Comparison of ENCODE assay signal across 9 cellular contexts in the genomic region with DNA sequence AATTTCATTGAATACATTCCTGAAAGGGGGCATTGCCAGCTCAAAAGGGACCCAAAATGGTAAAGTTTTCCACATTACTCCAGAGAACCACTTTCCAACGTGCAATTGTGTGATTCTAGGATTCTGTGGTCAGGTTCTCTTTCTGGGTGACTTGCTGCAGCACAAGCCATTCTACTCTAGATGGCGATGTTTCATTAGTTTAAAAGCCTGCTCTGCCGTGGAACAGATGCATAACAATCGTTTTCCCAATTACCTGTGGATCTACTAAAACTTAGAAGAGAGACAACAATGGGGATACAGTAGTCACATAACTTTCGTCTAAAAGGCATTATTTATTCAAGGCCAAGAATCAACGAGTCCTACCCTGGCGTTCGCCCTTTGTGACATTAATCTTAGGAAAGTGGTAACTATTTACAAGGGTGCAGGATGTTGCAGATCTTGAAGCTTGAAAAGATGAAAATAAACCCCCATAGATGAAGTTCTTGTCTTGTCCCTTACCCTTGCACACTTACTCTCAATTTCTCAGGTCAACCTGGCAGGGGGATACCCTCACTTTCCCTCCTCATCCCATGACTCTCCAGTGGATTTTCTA.
A peak's percentile ranks its signal among the peaks of the same experiment; 100 is the strongest.
DNase-seq lines count a peak whose midpoint lies in the region; ATAC-seq and TF ChIP-seq lines count a peak whose summit lies in the region.
"Had no signal": no experiment of that assay in that cellular context is flagged by ENCODE, and none has a peak within 500 bp of the region (broad histone marks: within the 10 kb centered on the region; RNA-seq: fewer than 3 reads in every experiment).

No MANE protein-coding gene starts in this region.

- peak; percentile 23 to 72 (median 51) for TF ChIP-seq CTCF in esophagus squamous epithelium (IDR thresholded peaks at IDR 0.05)
- TF ChIP-seq CTCF in lower leg skin (IDR thresholded peaks at IDR 0.05): no peak

- TF ChIP-seq POLR2A in esophagus squamous epithelium (IDR thresholded peaks at IDR 0.05) (no peak), lower leg skin (IDR thresholded peaks at IDR 0.05) (no peak)

- peaks cover 18 to 66% (median 47%) of the 10 kb centered on the region in 5 donors for H3K27me3 Mint-ChIP-seq in naive thymus-derived CD4-positive, alpha-beta T cell

- no peak overlapping the region for H3K27ac ChIP-seq in Karpas-422 (ENCODE audit: low read length)
- no peak overlapping the region for H3K27ac ChIP-seq in esophagus squamous epithelium
- H3K27ac ChIP-seq in naive thymus-derived CD4-positive, alpha-beta T cell (ENCODE audit: low read depth, low read length): no peak overlapping the region

- no peaks in the 10 kb centered on the region for H3K4me1 Mint-ChIP-seq in naive thymus-derived CD4-positive, alpha-beta T cell
- H3K4me1 Mint-ChIP-seq: T-cell had no signal

- H3K9me3 Mint-ChIP-seq in naive thymus-derived CD4-positive, alpha-beta T cell: no peaks in the 10 kb centered on the region
- H3K9me3 Mint-ChIP-seq: T-cell had no signal

- H3K4me3 ChIP-seq in Karpas-422 (ENCODE audit: low read length) (no peak overlapping the region), esophagus squamous epithelium (no peak overlapping the region), lower leg skin (ENCODE audit: low read depth, poor library complexity, severe bottlenecking) (no peak overlapping the region)
- H3K4me3 ChIP-seq in naive thymus-derived CD4-positive, alpha-beta T cell (ENCODE audit: low read length): no peak overlapping the region

- no peaks in the 10 kb centered on the region for H3K36me3 ChIP-seq in Karpas-422 (ENCODE audit: insufficient read depth, low read length)
- H3K36me3 ChIP-seq in esophagus squamous epithelium: no peaks in the 10 kb centered on the region
- H3K36me3 ChIP-seq in naive thymus-derived CD4-positive, alpha-beta T cell (ENCODE audit: control insufficient read depth in 2 of 3, insufficient read depth in 3 of 3, low read length in 3 of 3): no peaks in the 10 kb centered on the region

- H4K20me1 ChIP-seq in Karpas-422 (ENCODE audit: insufficient read depth, low read depth, low read length): no peaks in the 10 kb centered on the region

- no peak overlapping the region for H3K9ac ChIP-seq in Karpas-422 (ENCODE audit: low read length)

- H3K9me3 ChIP-seq in Karpas-422 (ENCODE audit: low read length): no peaks in the 10 kb centered on the region
- no peaks in the 10 kb centered on the region for H3K9me3 ChIP-seq in esophagus squamous epithelium
- no peaks in the 10 kb centered on the region for H3K9me3 ChIP-seq in naive thymus-derived CD4-positive, alpha-beta T cell (ENCODE audit: control insufficient read depth in 2 of 3, low read length in 3 of 3)

- peak; percentile 68 for ATAC-seq in GM18907 (IDR thresholded peaks at IDR 0.05; ENCODE audit: unreplicated experiment)
- ATAC-seq in naive thymus-derived CD4-positive, alpha-beta T cell: no peak
- ATAC-seq: T-cell had no signal

- POLR2A ChIA-PET in naive thymus-derived CD4-positive, alpha-beta T cell (lab: Charles Lee): no interaction called here

- no peak overlapping the region for H3K27ac Mint-ChIP-seq in naive thymus-derived CD4-positive, alpha-beta T cell
- H3K27ac Mint-ChIP-seq: T-cell had no signal

- H3K36me3 Mint-ChIP-seq in naive thymus-derived CD4-positive, alpha-beta T cell: no peaks in the 10 kb centered on the region
- H3K36me3 Mint-ChIP-seq: T-cell had no signal

- no peaks in the 10 kb centered on the region for H3K79me2 ChIP-seq in Karpas-422 (ENCODE audit: low read length)

- peak; percentile 68 for DNase-seq in D341Med (ENCODE audit: low spot score)
- peak; percentile 82 for DNase-seq in Karpas-422
- DNase-seq in RPMI7951 (ENCODE audit: low read depth): peak; percentile 34
- no peak for DNase-seq in esophagus squamous epithelium (lab: John Stamatoyannopoulos, UW)
- peak in 6 of 9 donors; percentile 3 to 23 (median 12) for DNase-seq in naive thymus-derived CD4-positive, alpha-beta T cell
- DNase-seq in lower leg skin (ENCODE audit: low spot score in 2 of 2): no peak
- no peak for DNase-seq in stimulated activated naive CD4-positive, alpha-beta T cell treated with Interleukin-2 at 50 U/mL for 16 hours (lab: John Stamatoyannopoulos, UW)

- H3K4me1 ChIP-seq in Karpas-422 (ENCODE audit: low read length) (no peaks in the 10 kb centered on the region), esophagus squamous epithelium (no peaks in the 10 kb centered on the region)
- H3K4me1 ChIP-seq in naive thymus-derived CD4-positive, alpha-beta T cell (ENCODE audit: control insufficient read depth in 2 of 2, insufficient read depth in 2 of 2, low read length in 2 of 2): no peaks in the 10 kb centered on the region

- H3K4me2 ChIP-seq in Karpas-422 (ENCODE audit: low read depth, low read length, poor library complexity, severe bottlenecking): no peak overlapping the region

- intact Hi-C loops in esophagus squamous epithelium (cut with DNase I): no loop called here
- intact Hi-C loops in naive thymus-derived CD4-positive, alpha-beta T cell (cut with micrococcal nuclease): loop anchor here in 1 of 2 donors (1.0 to 10.0 kb wide), 2 partner anchors 1113 to 1612 kb away; no protein-coding TSS in a partner anchor
- intact Hi-C loops in lower leg skin (cut with DNase I; ENCODE audit: low total_unique reads): loop anchor here (10.0 kb wide), 1 partner anchor 882 kb away; the partner anchor contains the start of gene KCNH5

- no peaks in the 10 kb centered on the region for H3K9me2 ChIP-seq in Karpas-422 (replicated peaks; ENCODE audit: insufficient read depth, low read length)

- H3K4me3 Mint-ChIP-seq in naive thymus-derived CD4-positive, alpha-beta T cell: no peak overlapping the region
- H3K4me3 Mint-ChIP-seq: T-cell had no signal

- no peak overlapping the region for H2AFZ ChIP-seq in Karpas-422 (ENCODE audit: low read length)

- 11 to 19% methylated on average over 8 of the region's 8 CpGs for WGBS in esophagus squamous epithelium, 2 donors
- 20 to 25% methylated on average over 8 of the region's 8 CpGs for WGBS in lower leg skin, 2 donors

- CTCF ChIA-PET in naive thymus-derived CD4-positive, alpha-beta T cell (lab: Charles Lee): no interaction called here

- H3K27me3 ChIP-seq in Karpas-422 (ENCODE audit: low read length) (no peaks in the 10 kb centered on the region), esophagus squamous epithelium (peaks cover 0 to 28% (median 0%) of the 10 kb centered on the region in 4 donors)
- no peaks in the 10 kb centered on the region for H3K27me3 ChIP-seq in naive thymus-derived CD4-positive, alpha-beta T cell (ENCODE audit: control insufficient read depth in 2 of 2, insufficient read depth in 2 of 2, low read length in 2 of 2)

Comparison
In these comparisons a context has a peak if more than half of its experiments do, and no peak if none do; other contexts are left out.
1. DNase-seq: peak in D341Med (single experiment), Karpas-422 (single experiment), RPMI7951 (single experiment) and naive thymus-derived CD4-positive, alpha-beta T cell (6 of 9); none in esophagus squamous epithelium (single experiment), lower leg skin (0 of 2) and stimulated activated naive CD4-positive, alpha-beta T cell treated with Interleukin-2 at 50 U/mL for 16 hours (single experiment).
2. CTCF ChIP-seq: peak in esophagus squamous epithelium (6 of 6); none in lower leg skin (0 of 3).